In the genomic region with DNA sequence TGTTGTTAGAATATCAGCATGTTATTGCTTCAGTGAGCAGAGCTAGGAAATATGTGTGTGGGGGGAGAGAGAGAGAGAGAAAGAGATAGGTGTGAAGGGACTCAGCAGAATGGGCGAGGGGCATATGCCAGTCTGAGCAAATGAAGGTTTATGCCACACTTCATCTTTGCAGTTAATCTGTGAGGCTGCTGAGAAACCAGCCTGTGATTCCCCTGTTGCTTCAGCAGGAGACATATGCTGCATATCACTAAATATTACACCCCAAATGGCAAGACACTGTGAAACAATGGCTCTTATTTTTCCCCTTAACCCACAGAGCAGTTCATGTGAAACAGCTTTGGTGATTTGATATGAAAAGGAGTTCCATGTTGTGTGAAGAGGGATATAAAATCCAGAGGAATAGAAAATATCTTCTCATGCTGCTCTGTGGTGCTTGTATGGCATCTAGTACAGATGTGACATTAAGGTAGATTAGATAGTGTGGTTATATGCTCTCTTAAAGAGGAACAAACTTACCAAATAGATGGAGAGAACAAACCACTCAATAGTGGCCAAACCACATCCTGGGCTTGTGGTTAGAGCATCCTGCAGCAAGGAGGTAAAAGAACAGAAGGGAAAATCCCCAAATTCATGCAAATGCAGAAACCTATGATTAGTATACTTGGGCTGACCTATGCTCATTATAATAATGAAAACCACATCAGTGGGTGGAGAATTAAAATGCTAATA, we compare ENCODE assay signal across 2 cellular contexts.
TF ChIP-seq lines count a peak whose summit lies in the region.

No MANE protein-coding gene starts in this region.

TF ChIP-seq in SK-N-SH, 30 proteins besides CTCF, POLR2A, EP300 and RAD21 (continued from another document):
- TF ChIP-seq, protein P1, sequence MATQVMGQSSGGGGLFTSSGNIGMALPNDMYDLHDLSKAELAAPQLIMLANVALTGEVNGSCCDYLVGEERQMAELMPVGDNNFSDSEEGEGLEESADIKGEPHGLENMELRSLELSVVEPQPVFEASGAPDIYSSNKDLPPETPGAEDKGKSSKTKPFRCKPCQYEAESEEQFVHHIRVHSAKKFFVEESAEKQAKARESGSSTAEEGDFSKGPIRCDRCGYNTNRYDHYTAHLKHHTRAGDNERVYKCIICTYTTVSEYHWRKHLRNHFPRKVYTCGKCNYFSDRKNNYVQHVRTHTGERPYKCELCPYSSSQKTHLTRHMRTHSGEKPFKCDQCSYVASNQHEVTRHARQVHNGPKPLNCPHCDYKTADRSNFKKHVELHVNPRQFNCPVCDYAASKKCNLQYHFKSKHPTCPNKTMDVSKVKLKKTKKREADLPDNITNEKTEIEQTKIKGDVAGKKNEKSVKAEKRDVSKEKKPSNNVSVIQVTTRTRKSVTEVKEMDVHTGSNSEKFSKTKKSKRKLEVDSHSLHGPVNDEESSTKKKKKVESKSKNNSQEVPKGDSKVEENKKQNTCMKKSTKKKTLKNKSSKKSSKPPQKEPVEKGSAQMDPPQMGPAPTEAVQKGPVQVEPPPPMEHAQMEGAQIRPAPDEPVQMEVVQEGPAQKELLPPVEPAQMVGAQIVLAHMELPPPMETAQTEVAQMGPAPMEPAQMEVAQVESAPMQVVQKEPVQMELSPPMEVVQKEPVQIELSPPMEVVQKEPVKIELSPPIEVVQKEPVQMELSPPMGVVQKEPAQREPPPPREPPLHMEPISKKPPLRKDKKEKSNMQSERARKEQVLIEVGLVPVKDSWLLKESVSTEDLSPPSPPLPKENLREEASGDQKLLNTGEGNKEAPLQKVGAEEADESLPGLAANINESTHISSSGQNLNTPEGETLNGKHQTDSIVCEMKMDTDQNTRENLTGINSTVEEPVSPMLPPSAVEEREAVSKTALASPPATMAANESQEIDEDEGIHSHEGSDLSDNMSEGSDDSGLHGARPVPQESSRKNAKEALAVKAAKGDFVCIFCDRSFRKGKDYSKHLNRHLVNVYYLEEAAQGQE (IDR thresholded peaks at IDR 0.05; ENCODE audit: low read depth, low read length), result no peak
- TF ChIP-seq ELF1 (IDR thresholded peaks at IDR 0.05) (no peak), FOXJ3 (CRISPR knock-in tag; IDR thresholded peaks at IDR 0.05) (no peak), FOSL2 (IDR thresholded peaks at IDR 0.05; ENCODE audit: borderline replicate concordance, low read depth) (no peak), GABPA (IDR thresholded peaks at IDR 0.05; ENCODE audit: low read depth) (no peak), MEF2A (IDR thresholded peaks at IDR 0.05; ENCODE audit: borderline replicate concordance, low read depth) (no peak), TAF1 (IDR thresholded peaks at IDR 0.05; ENCODE audit: borderline replicate concordance, low read depth, low read length) (no peak), POLR2AphosphoS5 (IDR thresholded peaks at IDR 0.05; ENCODE audit: low read depth, low read length) (no peak), FOXM1 (IDR thresholded peaks at IDR 0.05; ENCODE audit: low read depth) (no peak), RCOR1 (IDR thresholded peaks at IDR 0.05; ENCODE audit: low read length) (no peak), CHD2 (IDR thresholded peaks at IDR 0.05; ENCODE audit: low read length, partially characterized antibody) (no peak)
- TF ChIP-seq, protein P2, sequence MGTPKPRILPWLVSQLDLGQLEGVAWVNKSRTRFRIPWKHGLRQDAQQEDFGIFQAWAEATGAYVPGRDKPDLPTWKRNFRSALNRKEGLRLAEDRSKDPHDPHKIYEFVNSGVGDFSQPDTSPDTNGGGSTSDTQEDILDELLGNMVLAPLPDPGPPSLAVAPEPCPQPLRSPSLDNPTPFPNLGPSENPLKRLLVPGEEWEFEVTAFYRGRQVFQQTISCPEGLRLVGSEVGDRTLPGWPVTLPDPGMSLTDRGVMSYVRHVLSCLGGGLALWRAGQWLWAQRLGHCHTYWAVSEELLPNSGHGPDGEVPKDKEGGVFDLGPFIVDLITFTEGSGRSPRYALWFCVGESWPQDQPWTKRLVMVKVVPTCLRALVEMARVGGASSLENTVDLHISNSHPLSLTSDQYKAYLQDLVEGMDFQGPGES (IDR thresholded peaks at IDR 0.05; ENCODE audit: low read depth, low read length), result no peak

TF ChIP-seq in SK-N-SH treated with all-trans-retinoic acid at 6 μM for 48 hours, 23 proteins besides CTCF, POLR2A, EP300 and RAD21 (continued from another document):
- TF ChIP-seq, protein P3, sequence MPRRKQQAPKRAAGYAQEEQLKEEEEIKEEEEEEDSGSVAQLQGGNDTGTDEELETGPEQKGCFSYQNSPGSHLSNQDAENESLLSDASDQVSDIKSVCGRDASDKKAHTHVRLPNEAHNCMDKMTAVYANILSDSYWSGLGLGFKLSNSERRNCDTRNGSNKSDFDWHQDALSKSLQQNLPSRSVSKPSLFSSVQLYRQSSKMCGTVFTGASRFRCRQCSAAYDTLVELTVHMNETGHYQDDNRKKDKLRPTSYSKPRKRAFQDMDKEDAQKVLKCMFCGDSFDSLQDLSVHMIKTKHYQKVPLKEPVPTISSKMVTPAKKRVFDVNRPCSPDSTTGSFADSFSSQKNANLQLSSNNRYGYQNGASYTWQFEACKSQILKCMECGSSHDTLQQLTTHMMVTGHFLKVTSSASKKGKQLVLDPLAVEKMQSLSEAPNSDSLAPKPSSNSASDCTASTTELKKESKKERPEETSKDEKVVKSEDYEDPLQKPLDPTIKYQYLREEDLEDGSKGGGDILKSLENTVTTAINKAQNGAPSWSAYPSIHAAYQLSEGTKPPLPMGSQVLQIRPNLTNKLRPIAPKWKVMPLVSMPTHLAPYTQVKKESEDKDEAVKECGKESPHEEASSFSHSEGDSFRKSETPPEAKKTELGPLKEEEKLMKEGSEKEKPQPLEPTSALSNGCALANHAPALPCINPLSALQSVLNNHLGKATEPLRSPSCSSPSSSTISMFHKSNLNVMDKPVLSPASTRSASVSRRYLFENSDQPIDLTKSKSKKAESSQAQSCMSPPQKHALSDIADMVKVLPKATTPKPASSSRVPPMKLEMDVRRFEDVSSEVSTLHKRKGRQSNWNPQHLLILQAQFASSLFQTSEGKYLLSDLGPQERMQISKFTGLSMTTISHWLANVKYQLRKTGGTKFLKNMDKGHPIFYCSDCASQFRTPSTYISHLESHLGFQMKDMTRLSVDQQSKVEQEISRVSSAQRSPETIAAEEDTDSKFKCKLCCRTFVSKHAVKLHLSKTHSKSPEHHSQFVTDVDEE (CRISPR knock-in tag; IDR thresholded peaks at IDR 0.05), result no peak
- TF ChIP-seq ZC3H10 (CRISPR knock-in tag; IDR thresholded peaks at IDR 0.05), result no peak
